Comparison of ENCODE assay signal across 7 cellular contexts in genomic region chr12:56688846-56689113, GRCh38. TPM values are rescaled to one million over a fixed set of nuclear protein-coding genes. Genes with fewer than 3 reads are reported as not detected.
A peak's percentile ranks its signal among the peaks of the same experiment; 100 is the strongest.
DNase-seq lines count a peak whose midpoint lies in the region; ATAC-seq, FAIRE-seq and TF ChIP-seq lines count a peak whose summit lies in the region.

No MANE protein-coding gene starts in this region.

- WGBS in H9 (ENCODE audit: extremely low coverage, insufficient read length, low lambda C conversion rate), result no CpG with 5 or more reads among the region's 7 CpGs
- WGBS in stomach, 5 donors, result 1 to 4% (median 3%) methylated on average over 7 of the region's 7 CpGs

- TF ChIP-seq POLR2A in stomach (IDR thresholded peaks at IDR 0.05), result no peak
- no peak for TF ChIP-seq POLR2A in H54 (IDR thresholded peaks at IDR 0.05; ENCODE audit: low read depth, low read length)

- H3K4me3 ChIP-seq in iPS-11a (ENCODE audit: low read depth, low read length) (peak overlapping the region; percentile 100), stomach (peak overlapping the region; percentile 94 to 98 (median 96))

- H3K79me2 ChIP-seq in H9 (ENCODE audit: insufficient read depth, low read length), result peaks cover 36% of the 10 kb centered on the region; the same call in 1 of the 2 replicates

- H3K9me3 Mint-ChIP-seq in H9, result peaks cover 0 to 3% of the 10 kb centered on the region in 2 experiments; a peak in 2 of 5 replicates
- H3K9me3 Mint-ChIP-seq in activated CD8-positive, alpha-beta T cell treated with anti-CD3 and anti-CD28 coated beads for 36 hours, result peaks cover 2% of the 10 kb centered on the region

- no peak overlapping the region for H2BK20ac ChIP-seq in H9 (ENCODE audit: low read depth, low read length, poor library complexity, severe bottlenecking)

- H3K27ac ChIP-seq in H9 (ENCODE audit: insufficient read length, low read depth, low read length), result peak overlapping the region; percentile 96
- H3K27ac ChIP-seq in stomach, result peak overlapping the region; percentile 95 to 100 (median 100)

- no peak overlapping the region for H2AK5ac ChIP-seq in H9 (ENCODE audit: insufficient read length, low read length)

- H3K4me1 Mint-ChIP-seq in H9, result peaks cover 15 to 24% of the 10 kb centered on the region in 2 experiments
- H3K4me1 Mint-ChIP-seq in activated CD8-positive, alpha-beta T cell treated with anti-CD3 and anti-CD28 coated beads for 36 hours (ENCODE audit: low read depth), result peaks cover 11% of the 10 kb centered on the region

- CTCF ChIA-PET in activated CD8-positive, alpha-beta T cell treated with anti-CD3 and anti-CD28 coated beads for 36 hours (lab: Charles Lee), result interaction anchor here (1.2 to 2.1 kb wide), 6 partner anchors 10 to 377 kb away, joined by 3 to 7 read pairs (median 4); partner anchors contain the start of gene NACA

- H3K27me3 ChIP-seq in H9 (ENCODE audit: insufficient read depth, low read length), result no peaks in the 10 kb centered on the region
- H3K27me3 ChIP-seq in stomach, result no peaks in the 10 kb centered on the region

- H3K27me3 Mint-ChIP-seq in H9 (ENCODE audit: low read depth), result no peaks in the 10 kb centered on the region
- no peaks in the 10 kb centered on the region for H3K27me3 Mint-ChIP-seq in activated CD8-positive, alpha-beta T cell treated with anti-CD3 and anti-CD28 coated beads for 36 hours

- H3K4ac ChIP-seq in H9 (ENCODE audit: low read depth, low read length), result no peak overlapping the region; the same call in 1 of the 2 replicates

- ATAC-seq in activated CD8-positive, alpha-beta T cell treated with anti-CD3 and anti-CD28 coated beads for 36 hours, result no peak

- no peak overlapping the region for H3K56ac ChIP-seq in H9 (ENCODE audit: insufficient read length, low read depth, low read length)

- H3K9ac ChIP-seq in H9 (ENCODE audit: extremely low read depth, insufficient read length, low read length), result peak overlapping the region; percentile 94

- no peaks in the 10 kb centered on the region for H4K20me1 ChIP-seq in H9 (ENCODE audit: control insufficient read depth, insufficient read depth, insufficient read length)

- POLR2A ChIA-PET in activated CD8-positive, alpha-beta T cell treated with anti-CD3 and anti-CD28 coated beads for 36 hours (lab: Charles Lee), result interaction anchor here (0.9 to 6.9 kb wide), 17 partner anchors 10 to 59 kb away, joined by 3 to 74 read pairs (median 7); partner anchors contain the start of genes ATP5F1B and BAZ2A

- no peaks in the 10 kb centered on the region for H3K36me3 ChIP-seq in stomach

- H3K23me2 ChIP-seq in H9 (ENCODE audit: insufficient read length, low read depth, low read length, poor library complexity, severe bottlenecking), result peaks cover 8% of the 10 kb centered on the region

- no peak overlapping the region for H2AFZ ChIP-seq in H9 (ENCODE audit: low read length)

- H3K27ac Mint-ChIP-seq in H9, result peak overlapping the region; percentile 98 to 100 (median 99)
- H3K27ac Mint-ChIP-seq in activated CD8-positive, alpha-beta T cell treated with anti-CD3 and anti-CD28 coated beads for 36 hours, result peak overlapping the region; percentile 98

- peak overlapping the region; percentile 27 for H2BK5ac ChIP-seq in H9 (ENCODE audit: insufficient read length, low read length)

- no peak overlapping the region for H3T11ph ChIP-seq in H9 (ENCODE audit: low read length)

- DNase-seq in H9, result no peak
- DNase-seq in activated CD8-positive, alpha-beta T cell treated with anti-CD3 and anti-CD28 coated beads for 36 hours, result no peak
- DNase-seq in stomach, result no peak
- no peak for DNase-seq in KG1 (lab: John Stamatoyannopoulos, UW)
- no peak for DNase-seq in H54 (ENCODE audit: insufficient read length, low spot score)
- no peak for DNase-seq in activated CD4-positive, alpha-beta T cell treated with anti-CD3 and anti-CD28 coated beads for 48 hours

- peak overlapping the region; percentile 96; the same call in 1 of the 2 replicates for H3K14ac ChIP-seq in H9 (ENCODE audit: insufficient read depth, low read length)

- peaks cover 29 to 33% (median 33%) of the 10 kb centered on the region in 3 experiments for H3K36me3 Mint-ChIP-seq in H9 (ENCODE audit: insufficient read depth in 1 of 3, low read depth in 3 of 3)
- peaks cover 38% of the 10 kb centered on the region for H3K36me3 Mint-ChIP-seq in activated CD8-positive, alpha-beta T cell treated with anti-CD3 and anti-CD28 coated beads for 36 hours (ENCODE audit: low read depth)

- no peaks in the 10 kb centered on the region for H3K79me1 ChIP-seq in H9 (ENCODE audit: insufficient read depth, low read depth, low read length, poor library complexity, severe bottlenecking)

- peak overlapping the region; percentile 90 for H2BK120ac ChIP-seq in H9 (ENCODE audit: low read depth, low read length, poor library complexity, severe bottlenecking)

- H3K4me2 ChIP-seq in H9 (ENCODE audit: insufficient read depth, insufficient read length, low read length), result peak overlapping the region; percentile 88

- peak overlapping the region; percentile 47 for H4K5ac ChIP-seq in H9 (ENCODE audit: insufficient read length, low read depth, low read length)

- H4K8ac ChIP-seq in H9 (replicated peaks; ENCODE audit: insufficient read length, low read depth, low read length), result no peak overlapping the region

- H2BK15ac ChIP-seq in H9 (ENCODE audit: low read depth, low read length), result no peak overlapping the region

- peak overlapping the region; percentile 40 for H2BK12ac ChIP-seq in H9 (ENCODE audit: insufficient read length, low read depth, low read length)

- H3K9me3 ChIP-seq in H9 (ENCODE audit: control insufficient read depth, low read depth, low read length) (no peaks in the 10 kb centered on the region), stomach (no peaks in the 10 kb centered on the region)

- peak overlapping the region; percentile 99 to 100 for H3K4me3 Mint-ChIP-seq in H9
- H3K4me3 Mint-ChIP-seq in activated CD8-positive, alpha-beta T cell treated with anti-CD3 and anti-CD28 coated beads for 36 hours, result peak overlapping the region; percentile 96

- H3K23ac ChIP-seq in H9 (ENCODE audit: insufficient read length, low read depth, low read length), result no peak overlapping the region

- H3K4me1 ChIP-seq in H9 (ENCODE audit: insufficient read depth, low read length), result no peaks in the 10 kb centered on the region
- peaks cover 18 to 40% (median 38%) of the 10 kb centered on the region in 4 donors for H3K4me1 ChIP-seq in stomach

- intact Hi-C loops in activated CD8-positive, alpha-beta T cell treated with anti-CD3 and anti-CD28 coated beads for 36 hours (cut with micrococcal nuclease), result loop anchor here (5.0 to 10.0 kb wide), 3 partner anchors 34 to 376 kb away; no protein-coding TSS in a partner anchor
- intact Hi-C loops in stomach (cut with DNase I; ENCODE audit: low total_unique reads), result loop anchor here (10.0 kb wide), 1 partner anchor 54 kb away; the partner anchor contains the start of gene BAZ2A

- no peak overlapping the region for H4K91ac ChIP-seq in H9 (ENCODE audit: insufficient read length, low read depth, low read length)

- FAIRE-seq in H54 (lab: Jason Lieb, UNC), result no peak

- TF ChIP-seq EP300 in stomach (IDR thresholded peaks at IDR 0.05), result no peak

- peak overlapping the region; percentile 92 for H3K18ac ChIP-seq in H9 (ENCODE audit: insufficient read length, low read depth, low read length)

- no peak for TF ChIP-seq CTCF in H9 (conservative IDR thresholded peaks at IDR 0.05)
- TF ChIP-seq CTCF in activated CD8-positive, alpha-beta T cell treated with anti-CD3 and anti-CD28 coated beads for 36 hours (IDR thresholded peaks at IDR 0.05), result no peak
- TF ChIP-seq CTCF in stomach (IDR thresholded peaks at IDR 0.05), result no peak

RNA-seq across cellular contexts. Expression of gene PTGES3, which starts 0.7 kb away (rescaled TPM):
- total RNA-seq in H9 (2021) (435 and 449 TPM in 2 replicates), stomach (100 to 1,000 TPM in 1 of 5 donors, 10 to 100 TPM in 4; 43.3 to 120 (median 78.8) TPM)
- 100 to 1,000 TPM; 381 to 406 TPM for total RNA-seq in activated CD8-positive, alpha-beta T cell treated with anti-CD3 and anti-CD28 coated beads for 36 hours
- polyA plus RNA-seq in stomach, result 100 to 1,000 TPM in 2 of 3 donors, 10 to 100 TPM in 1; 97.7 to 145 (median 113) TPM

RNA-seq across cellular contexts. Expression of gene NACA, which starts 36.3 kb away (rescaled TPM):
- total RNA-seq in H9 (2021), result 1,176 and 1,204 TPM in 2 replicates
- 1,000 to 10,000 TPM; 1,203 to 1,221 TPM for total RNA-seq in activated CD8-positive, alpha-beta T cell treated with anti-CD3 and anti-CD28 coated beads for 36 hours
- total RNA-seq in stomach, result 1,000 to 10,000 TPM in 2 of 5 donors, 100 to 1,000 TPM in 3; 366 to 1,322 (median 558) TPM
- polyA plus RNA-seq in stomach, result 1,000 to 10,000 TPM; 1,626 to 2,450 (median 1,999) TPM

RNA-seq across cellular contexts. Expression of gene ATP5F1B, which starts 43.0 kb away (rescaled TPM):
- total RNA-seq in H9 (2021) (927 and 936 TPM in 2 replicates), stomach (100 to 1,000 TPM; 183 to 604 (median 386) TPM)
- 100 to 1,000 TPM; 859 to 869 TPM for total RNA-seq in activated CD8-positive, alpha-beta T cell treated with anti-CD3 and anti-CD28 coated beads for 36 hours
- polyA plus RNA-seq in stomach, result 100 to 1,000 TPM; 505 to 573 (median 536) TPM

RNA-seq across cellular contexts. Expression of gene BAZ2A, which starts 58.7 kb away (rescaled TPM):
- total RNA-seq in H9 (2021), result 94.1 and 108 TPM in 2 replicates
- 10 to 100 TPM; 80.1 to 89.3 TPM for total RNA-seq in activated CD8-positive, alpha-beta T cell treated with anti-CD3 and anti-CD28 coated beads for 36 hours
- total RNA-seq in stomach, result 100 to 1,000 TPM in 3 of 5 donors, 10 to 100 TPM in 2; 69.4 to 158 (median 112) TPM
- 10 to 100 TPM in 2 of 3 donors, 1 to 10 TPM in 1; 9.5 to 19.4 (median 11.6) TPM for polyA plus RNA-seq in stomach
